In the genomic region with DNA sequence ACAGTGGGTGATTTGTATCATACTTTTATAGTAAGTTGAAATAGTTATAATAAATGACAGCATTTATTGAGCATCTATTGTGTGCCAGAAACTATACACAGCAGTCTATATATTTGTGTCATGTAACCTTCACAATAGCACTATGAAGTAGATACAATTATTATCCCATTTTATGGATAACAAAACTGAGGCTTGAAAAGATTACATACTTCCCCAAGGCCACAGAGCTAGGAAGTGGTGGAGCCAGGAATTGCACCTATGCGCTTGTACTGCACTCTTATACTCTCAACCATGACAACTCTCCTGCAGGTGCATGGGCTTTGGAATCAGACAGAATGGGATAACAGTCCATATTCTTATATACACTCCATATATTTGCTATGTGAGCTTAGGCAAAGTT, we compare ENCODE assay signal across 2 cellular contexts.
TF ChIP-seq lines count a peak whose summit lies in the region.

No MANE protein-coding gene starts in this region.

TF ChIP-seq in HepG2, 621 proteins besides CTCF, POLR2A, EP300 and RAD21:
- peak; percentile 77 for TF ChIP-seq ZNF629 (CRISPR knock-in tag; conservative IDR thresholded peaks at IDR 0.05)
- no peak for TF ChIP-seq ZNF496 (CRISPR knock-in tag; IDR thresholded peaks at IDR 0.05; ENCODE audit: insufficient replicate concordance)

TF ChIP-seq in K562, 482 proteins besides CTCF, POLR2A, EP300 and RAD21:
- TF ChIP-seq TSC22D4 (tag; IDR thresholded peaks at IDR 0.05) (no peak), RBM25 (IDR thresholded peaks at IDR 0.05; ENCODE audit: low read depth, low read length, severe bottlenecking) (peak; percentile 80), CAMTA2 (CRISPR knock-in tag; conservative IDR thresholded peaks at IDR 0.05) (no peak)
